1 cellular context compared by ENCODE assay signal in the genomic region with DNA sequence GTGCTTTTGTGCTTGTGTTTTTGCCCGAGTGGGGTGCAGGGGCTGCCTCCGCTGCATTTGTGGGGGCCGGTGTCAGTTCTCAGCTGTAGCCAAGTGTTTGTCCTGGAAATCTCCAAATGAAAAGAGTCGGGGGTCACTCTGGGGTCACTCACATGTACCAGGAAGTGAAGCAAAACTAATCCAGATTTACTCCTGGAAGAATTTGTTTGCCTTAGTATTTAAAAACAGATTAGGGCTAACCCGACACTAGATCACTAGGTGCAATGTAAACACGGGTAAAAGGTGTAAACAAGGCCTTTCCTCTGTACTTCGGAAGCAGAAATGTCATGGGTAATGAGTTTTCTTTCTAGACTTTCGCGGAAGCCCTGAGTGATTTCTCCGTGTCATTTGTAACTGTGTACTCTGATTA.
TF ChIP-seq lines count a peak whose summit lies in the region.

No MANE protein-coding gene starts in this region.

TF ChIP-seq in HepG2, 621 proteins besides CTCF, POLR2A, EP300 and RAD21 (continued from another document and continues in another):
- TF ChIP-seq, protein P1, sequence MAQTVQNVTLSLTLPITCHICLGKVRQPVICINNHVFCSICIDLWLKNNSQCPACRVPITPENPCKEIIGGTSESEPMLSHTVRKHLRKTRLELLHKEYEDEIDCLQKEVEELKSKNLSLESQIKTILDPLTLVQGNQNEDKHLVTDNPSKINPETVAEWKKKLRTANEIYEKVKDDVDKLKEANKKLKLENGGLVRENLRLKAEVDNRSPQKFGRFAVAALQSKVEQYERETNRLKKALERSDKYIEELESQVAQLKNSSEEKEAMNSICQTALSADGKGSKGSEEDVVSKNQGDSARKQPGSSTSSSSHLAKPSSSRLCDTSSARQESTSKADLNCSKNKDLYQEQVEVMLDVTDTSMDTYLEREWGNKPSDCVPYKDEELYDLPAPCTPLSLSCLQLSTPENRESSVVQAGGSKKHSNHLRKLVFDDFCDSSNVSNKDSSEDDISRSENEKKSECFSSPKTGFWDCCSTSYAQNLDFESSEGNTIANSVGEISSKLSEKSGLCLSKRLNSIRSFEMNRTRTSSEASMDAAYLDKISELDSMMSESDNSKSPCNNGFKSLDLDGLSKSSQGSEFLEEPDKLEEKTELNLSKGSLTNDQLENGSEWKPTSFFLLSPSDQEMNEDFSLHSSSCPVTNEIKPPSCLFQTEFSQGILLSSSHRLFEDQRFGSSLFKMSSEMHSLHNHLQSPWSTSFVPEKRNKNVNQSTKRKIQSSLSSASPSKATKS (CRISPR knock-in tag; IDR thresholded peaks at IDR 0.05), result no peak
- TF ChIP-seq SRF (IDR thresholded peaks at IDR 0.05; ENCODE audit: low read depth, low read length) (no peak), ZFP91 (CRISPR knock-in tag; IDR thresholded peaks at IDR 0.05; ENCODE audit: borderline replicate concordance) (no peak), FOXK2 (IDR thresholded peaks at IDR 0.05) (peak; percentile 96), ZNF674 (CRISPR knock-in tag; IDR thresholded peaks at IDR 0.05; ENCODE audit: low read depth) (no peak), MLLT10 (CRISPR knock-in tag; IDR thresholded peaks at IDR 0.05) (no peak), RFXAP (CRISPR knock-in tag; IDR thresholded peaks at IDR 0.05; ENCODE audit: borderline replicate concordance) (peak; percentile 74; the same call in 1 of the 2 replicates), NFAT5 (CRISPR knock-in tag; IDR thresholded peaks at IDR 0.05) (no peak), SIN3A (IDR thresholded peaks at IDR 0.05; ENCODE audit: borderline replicate concordance, low read depth, low read length) (no peak), XBP1 (CRISPR knock-in tag; IDR thresholded peaks at IDR 0.05) (no peak), HES4 (CRISPR knock-in tag; IDR thresholded peaks at IDR 0.05; ENCODE audit: borderline replicate concordance) (no peak), ZNF160 (CRISPR knock-in tag; IDR thresholded peaks at IDR 0.05) (peak; percentile 60; the same call in 1 of the 2 replicates), HNF4A (CRISPR knock-in tag; IDR thresholded peaks at IDR 0.05) (peak; percentile 85), HDAC1 (CRISPR knock-in tag; IDR thresholded peaks at IDR 0.05) (peak; percentile 98), ZNF432 (CRISPR knock-in tag; IDR thresholded peaks at IDR 0.05; ENCODE audit: borderline replicate concordance) (no peak), RFX3 (CRISPR knock-in tag; IDR thresholded peaks at IDR 0.05) (0 out of 2 replicates have a peak, but pooled peaks have one; percentile 20), ZNF558 (CRISPR knock-in tag; IDR thresholded peaks at IDR 0.05; ENCODE audit: borderline replicate concordance) (no peak), NFATC3 (CRISPR knock-in tag; IDR thresholded peaks at IDR 0.05) (no peak), CBX1 (IDR thresholded peaks at IDR 0.05; ENCODE audit: low read depth) (no peak), PHF21A (CRISPR knock-in tag; IDR thresholded peaks at IDR 0.05) (peak; percentile 77), ZMYM2 (CRISPR knock-in tag; IDR thresholded peaks at IDR 0.05) (no peak), ZNF605 (CRISPR knock-in tag; IDR thresholded peaks at IDR 0.05) (0 out of 2 replicates have a peak, but pooled peaks have one; percentile 29), ESRRA (CRISPR knock-in tag; IDR thresholded peaks at IDR 0.05; ENCODE audit: low read depth) (0 out of 2 replicates have a peak, but pooled peaks have one; percentile 31), IRF2 (CRISPR knock-in tag; IDR thresholded peaks at IDR 0.05) (peak; percentile 93), CBX5 (CRISPR knock-in tag; IDR thresholded peaks at IDR 0.05; ENCODE audit: borderline replicate concordance) (no peak), ZNF644 (CRISPR knock-in tag; IDR thresholded peaks at IDR 0.05; ENCODE audit: low read depth) (no peak), ASH2L (IDR thresholded peaks at IDR 0.05; ENCODE audit: insufficient read length, low read depth, low read length) (peak; percentile 49), LBX2 (CRISPR knock-in tag; IDR thresholded peaks at IDR 0.05; ENCODE audit: borderline replicate concordance) (no peak), ZNF678 (CRISPR knock-in tag; IDR thresholded peaks at IDR 0.05) (no peak), MATR3 (CRISPR knock-in tag; IDR thresholded peaks at IDR 0.05) (no peak), CC2D1A (CRISPR knock-in tag; IDR thresholded peaks at IDR 0.05) (no peak), RCOR2 (CRISPR knock-in tag; IDR thresholded peaks at IDR 0.05) (peak; percentile 96), ZNF24 (IDR thresholded peaks at IDR 0.05) (0 out of 2 replicates have a peak, but pooled peaks have one; percentile 22), IRX3 (CRISPR knock-in tag; IDR thresholded peaks at IDR 0.05; ENCODE audit: borderline replicate concordance, low read depth) (no peak), KDM1A (CRISPR knock-in tag; IDR thresholded peaks at IDR 0.05) (peak; percentile 90; the same call in 1 of the 2 replicates)
- TF ChIP-seq, protein P2, sequence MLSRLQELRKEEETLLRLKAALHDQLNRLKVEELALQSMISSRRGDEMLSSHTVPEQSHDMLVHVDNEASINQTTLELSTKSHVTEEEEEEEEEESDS (CRISPR knock-in tag; IDR thresholded peaks at IDR 0.05; ENCODE audit: borderline replicate concordance), result no peak
- TF ChIP-seq, protein P3, sequence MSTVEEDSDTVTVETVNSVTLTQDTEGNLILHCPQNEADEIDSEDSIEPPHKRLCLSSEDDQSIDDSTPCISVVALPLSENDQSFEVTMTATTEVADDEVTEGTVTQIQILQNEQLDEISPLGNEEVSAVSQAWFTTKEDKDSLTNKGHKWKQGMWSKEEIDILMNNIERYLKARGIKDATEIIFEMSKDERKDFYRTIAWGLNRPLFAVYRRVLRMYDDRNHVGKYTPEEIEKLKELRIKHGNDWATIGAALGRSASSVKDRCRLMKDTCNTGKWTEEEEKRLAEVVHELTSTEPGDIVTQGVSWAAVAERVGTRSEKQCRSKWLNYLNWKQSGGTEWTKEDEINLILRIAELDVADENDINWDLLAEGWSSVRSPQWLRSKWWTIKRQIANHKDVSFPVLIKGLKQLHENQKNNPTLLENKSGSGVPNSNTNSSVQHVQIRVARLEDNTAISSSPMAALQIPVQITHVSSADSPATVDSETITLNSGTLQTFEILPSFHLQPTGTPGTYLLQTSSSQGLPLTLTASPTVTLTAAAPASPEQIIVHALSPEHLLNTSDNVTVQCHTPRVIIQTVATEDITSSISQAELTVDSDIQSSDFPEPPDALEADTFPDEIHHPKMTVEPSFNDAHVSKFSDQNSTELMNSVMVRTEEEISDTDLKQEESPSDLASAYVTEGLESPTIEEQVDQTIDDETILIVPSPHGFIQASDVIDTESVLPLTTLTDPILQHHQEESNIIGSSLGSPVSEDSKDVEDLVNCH (CRISPR knock-in tag; IDR thresholded peaks at IDR 0.05), result no peak
- TF ChIP-seq, protein P4, sequence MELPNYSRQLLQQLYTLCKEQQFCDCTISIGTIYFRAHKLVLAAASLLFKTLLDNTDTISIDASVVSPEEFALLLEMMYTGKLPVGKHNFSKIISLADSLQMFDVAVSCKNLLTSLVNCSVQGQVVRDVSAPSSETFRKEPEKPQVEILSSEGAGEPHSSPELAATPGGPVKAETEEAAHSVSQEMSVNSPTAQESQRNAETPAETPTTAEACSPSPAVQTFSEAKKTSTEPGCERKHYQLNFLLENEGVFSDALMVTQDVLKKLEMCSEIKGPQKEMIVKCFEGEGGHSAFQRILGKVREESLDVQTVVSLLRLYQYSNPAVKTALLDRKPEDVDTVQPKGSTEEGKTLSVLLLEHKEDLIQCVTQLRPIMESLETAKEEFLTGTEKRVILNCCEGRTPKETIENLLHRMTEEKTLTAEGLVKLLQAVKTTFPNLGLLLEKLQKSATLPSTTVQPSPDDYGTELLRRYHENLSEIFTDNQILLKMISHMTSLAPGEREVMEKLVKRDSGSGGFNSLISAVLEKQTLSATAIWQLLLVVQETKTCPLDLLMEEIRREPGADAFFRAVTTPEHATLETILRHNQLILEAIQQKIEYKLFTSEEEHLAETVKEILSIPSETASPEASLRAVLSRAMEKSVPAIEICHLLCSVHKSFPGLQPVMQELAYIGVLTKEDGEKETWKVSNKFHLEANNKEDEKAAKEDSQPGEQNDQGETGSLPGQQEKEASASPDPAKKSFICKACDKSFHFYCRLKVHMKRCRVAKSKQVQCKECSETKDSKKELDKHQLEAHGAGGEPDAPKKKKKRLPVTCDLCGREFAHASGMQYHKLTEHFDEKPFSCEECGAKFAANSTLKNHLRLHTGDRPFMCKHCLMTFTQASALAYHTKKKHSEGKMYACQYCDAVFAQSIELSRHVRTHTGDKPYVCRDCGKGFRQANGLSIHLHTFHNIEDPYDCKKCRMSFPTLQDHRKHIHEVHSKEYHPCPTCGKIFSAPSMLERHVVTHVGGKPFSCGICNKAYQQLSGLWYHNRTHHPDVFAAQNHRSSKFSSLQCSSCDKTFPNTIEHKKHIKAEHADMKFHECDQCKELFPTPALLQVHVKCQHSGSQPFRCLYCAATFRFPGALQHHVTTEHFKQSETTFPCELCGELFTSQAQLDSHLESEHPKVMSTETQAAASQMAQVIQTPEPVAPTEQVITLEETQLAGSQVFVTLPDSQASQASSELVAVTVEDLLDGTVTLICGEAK (IDR thresholded peaks at IDR 0.05), result no peak
- TF ChIP-seq, protein P4 (CRISPR knock-in tag; IDR thresholded peaks at IDR 0.05), result no peak; the same call in 1 of the 2 replicates
- TF ChIP-seq, protein P5, sequence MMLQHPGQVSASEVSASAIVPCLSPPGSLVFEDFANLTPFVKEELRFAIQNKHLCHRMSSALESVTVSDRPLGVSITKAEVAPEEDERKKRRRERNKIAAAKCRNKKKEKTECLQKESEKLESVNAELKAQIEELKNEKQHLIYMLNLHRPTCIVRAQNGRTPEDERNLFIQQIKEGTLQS (CRISPR knock-in tag; IDR thresholded peaks at IDR 0.05), result no peak
